Comparison of ENCODE assay signal across 20 cellular contexts in genomic region chr10:43793714-43794113, GRCh38.
A peak's percentile ranks its signal among the peaks of the same experiment; 100 is the strongest.
DNase-seq lines count a peak whose midpoint lies in the region; ATAC-seq, FAIRE-seq and TF ChIP-seq lines count a peak whose summit lies in the region.
"Had no signal": no experiment of that assay in that cellular context is flagged by ENCODE, and none has a peak within 500 bp of the region (broad histone marks: within the 10 kb centered on the region; RNA-seq: fewer than 3 reads in every experiment).

No MANE protein-coding gene starts in this region.

- no peak for FAIRE-seq in frontal cortex (lab: Jason Lieb, UNC)

- in situ Hi-C loops in astrocyte of the cerebellum (cut with HindIII; ENCODE audit: low sequenced_read_pairs), result no loop called here

- peaks cover 0 to 4% of the 10 kb centered on the region in 2 donors for H3K4me1 ChIP-seq in left lung
- no peaks in the 10 kb centered on the region for H3K4me1 ChIP-seq in CD8-positive, alpha-beta T cell (ENCODE audit: insufficient read depth, low read length)
- H3K4me1 ChIP-seq: thyroid gland had no signal

- no peaks in the 10 kb centered on the region for H3K27me3 ChIP-seq in left lung
- no peaks in the 10 kb centered on the region for H3K27me3 ChIP-seq in CD8-positive, alpha-beta T cell (ENCODE audit: insufficient read depth, low read length)
- H3K27me3 ChIP-seq: thyroid gland had no signal

- H3K9me3 ChIP-seq in left lung, result no peaks in the 10 kb centered on the region
- no peaks in the 10 kb centered on the region for H3K9me3 ChIP-seq in CD8-positive, alpha-beta T cell (ENCODE audit: low read length)
- H3K9me3 ChIP-seq: esophagus muscularis mucosa, thyroid gland had no signal

- no peak overlapping the region for H3K27ac Mint-ChIP-seq in activated CD8-positive, alpha-beta T cell treated with anti-CD3 and anti-CD28 coated beads for 36 hours
- no peak overlapping the region for H3K27ac Mint-ChIP-seq in CD8-positive, alpha-beta T cell
- H3K27ac Mint-ChIP-seq: activated T-helper 2 cell treated with anti-CD3 and anti-CD28 coated beads, Interferon-gamma antibody, Interleukin-2, Interleukin-4, amounts not matched to agents 10 μg/mL and 5 μg/mL and 100 μg/mL, durations not matched to agents 14 hours and 24 hours and 36 hours; stimulated activated naive B cell treated with anti-CD40 and anti-IgM and Interleukin-4, amounts not matched to agents 10 μg/mL and 1 μg/mL and 100 μg/mL, for 72 hours had no signal

- POLR2A ChIA-PET in activated CD8-positive, alpha-beta T cell treated with anti-CD3 and anti-CD28 coated beads for 36 hours (lab: Charles Lee), result no interaction called here
- POLR2A ChIA-PET in CD8-positive, alpha-beta T cell (lab: Charles Lee), result no interaction called here

- H3K4me1 Mint-ChIP-seq in activated CD8-positive, alpha-beta T cell treated with anti-CD3 and anti-CD28 coated beads for 36 hours (ENCODE audit: low read depth), result no peaks in the 10 kb centered on the region
- H3K4me1 Mint-ChIP-seq in CD8-positive, alpha-beta T cell (ENCODE audit: low read depth), result no peaks in the 10 kb centered on the region
- H3K4me1 Mint-ChIP-seq: stimulated activated naive B cell treated with anti-CD40 and anti-IgM and Interleukin-4, amounts not matched to agents 10 μg/mL and 1 μg/mL and 100 μg/mL, for 72 hours had no signal

- ATAC-seq in left lung (peak; percentile 36), HG03457 (IDR thresholded peaks at IDR 0.05; ENCODE audit: unreplicated experiment) (no peak)
- no peak for ATAC-seq in activated CD8-positive, alpha-beta T cell treated with anti-CD3 and anti-CD28 coated beads for 36 hours
- no peak for ATAC-seq in CD8-positive, alpha-beta T cell
- ATAC-seq: HCT116; stimulated activated naive B cell treated with anti-CD40 and anti-IgM and Interleukin-4, amounts not matched to agents 10 μg/mL and 1 μg/mL and 100 μg/mL, for 72 hours had no signal

- CTCF ChIA-PET in activated CD8-positive, alpha-beta T cell treated with anti-CD3 and anti-CD28 coated beads for 36 hours (lab: Charles Lee), result interaction anchor here (0.8 kb wide), 1 partner anchor 9 kb away, joined by 3 read pairs; no protein-coding TSS in a partner anchor
- CTCF ChIA-PET in CD8-positive, alpha-beta T cell (lab: Charles Lee), result interaction anchor here (0.7 kb wide), 1 partner anchor 10 kb away, joined by 3 read pairs; no protein-coding TSS in a partner anchor

- intact Hi-C loops in left lung (cut with DNase I), result no loop called here
- intact Hi-C loops in activated CD8-positive, alpha-beta T cell treated with anti-CD3 and anti-CD28 coated beads for 36 hours (cut with micrococcal nuclease), result no loop called here
- intact Hi-C loops in CD8-positive, alpha-beta T cell (cut with DNase I, micrococcal nuclease), result no loop called here

- no peaks in the 10 kb centered on the region for H3K9me3 Mint-ChIP-seq in activated CD8-positive, alpha-beta T cell treated with anti-CD3 and anti-CD28 coated beads for 36 hours
- H3K9me3 Mint-ChIP-seq in CD8-positive, alpha-beta T cell, result no peaks in the 10 kb centered on the region
- H3K9me3 Mint-ChIP-seq: activated T-helper 2 cell treated with anti-CD3 and anti-CD28 coated beads, Interferon-gamma antibody, Interleukin-2, Interleukin-4, amounts not matched to agents 10 μg/mL and 5 μg/mL and 100 μg/mL, durations not matched to agents 14 hours and 24 hours and 36 hours had no signal

- no peak overlapping the region for H3K4me3 Mint-ChIP-seq in activated CD8-positive, alpha-beta T cell treated with anti-CD3 and anti-CD28 coated beads for 36 hours
- no peak overlapping the region for H3K4me3 Mint-ChIP-seq in CD8-positive, alpha-beta T cell
- H3K4me3 Mint-ChIP-seq: stimulated activated naive B cell treated with anti-CD40 and anti-IgM and Interleukin-4, amounts not matched to agents 10 μg/mL and 1 μg/mL and 100 μg/mL, for 72 hours had no signal

- DNase-seq in AG08396 (ENCODE audit: low spot score) (peak; percentile 46), HS-5 (ENCODE audit: low read depth) (peak; percentile 58), astrocyte of the cerebellum (ENCODE audit: low read depth) (peak; percentile 11), left lung (no peak), frontal cortex (ENCODE audit: low spot score in 2 of 2) (no peak)
- DNase-seq in activated CD8-positive, alpha-beta T cell treated with anti-CD3 and anti-CD28 coated beads for 36 hours, result no peak
- no peak for DNase-seq in CD8-positive, alpha-beta T cell
- DNase-seq: activated CD4-positive, CD25-positive, alpha-beta regulatory T cell treated with anti-CD3 and anti-CD28 coated beads, Interleukin-2, amount 50 U/mL, for 72 hours; central memory CD4-positive, alpha-beta T cell; effector CD4-positive, alpha-beta T cell; hypothalamus; kidney glomerular epithelial cell; NCI-H774; PC-9; stimulated activated naive B cell treated with anti-CD40 and anti-IgM and Interleukin-4, amounts not matched to agents 10 μg/mL and 1 μg/mL and 100 μg/mL, for 72 hours; thyroid gland had no signal

- no peaks in the 10 kb centered on the region for H3K36me3 ChIP-seq in left lung
- no peaks in the 10 kb centered on the region for H3K36me3 ChIP-seq in CD8-positive, alpha-beta T cell (ENCODE audit: insufficient read depth, low read length)
- H3K36me3 ChIP-seq: esophagus muscularis mucosa, thyroid gland had no signal

- peaks cover 2% of the 10 kb centered on the region for H3K27me3 Mint-ChIP-seq in activated CD8-positive, alpha-beta T cell treated with anti-CD3 and anti-CD28 coated beads for 36 hours
- H3K27me3 Mint-ChIP-seq in CD8-positive, alpha-beta T cell (ENCODE audit: low read depth), result peaks cover 4% of the 10 kb centered on the region

- H3K36me3 Mint-ChIP-seq in activated CD8-positive, alpha-beta T cell treated with anti-CD3 and anti-CD28 coated beads for 36 hours (ENCODE audit: low read depth), result no peaks in the 10 kb centered on the region
- no peaks in the 10 kb centered on the region for H3K36me3 Mint-ChIP-seq in CD8-positive, alpha-beta T cell
- H3K36me3 Mint-ChIP-seq: stimulated activated naive B cell treated with anti-CD40 and anti-IgM and Interleukin-4, amounts not matched to agents 10 μg/mL and 1 μg/mL and 100 μg/mL, for 72 hours had no signal

- no peak for TF ChIP-seq CTCF in astrocyte of the cerebellum (IDR thresholded peaks at IDR 0.05; ENCODE audit: low read depth, low read length, missing control alignments)
- TF ChIP-seq CTCF in left lung (IDR thresholded peaks at IDR 0.05), result no peak
- TF ChIP-seq CTCF in activated CD8-positive, alpha-beta T cell treated with anti-CD3 and anti-CD28 coated beads for 36 hours (IDR thresholded peaks at IDR 0.05), result no peak
- no peak for TF ChIP-seq CTCF in CD8-positive, alpha-beta T cell (IDR thresholded peaks at IDR 0.05)

- H3K4me3 ChIP-seq in astrocyte of the cerebellum (ENCODE audit: low read depth, low read length) (no peak overlapping the region), left lung (no peak overlapping the region)
- H3K4me3 ChIP-seq in CD8-positive, alpha-beta T cell (ENCODE audit: low read depth, low read length), result no peak overlapping the region
- H3K4me3 ChIP-seq: esophagus muscularis mucosa, PC-9, thyroid gland had no signal

- H3K27ac ChIP-seq in left lung, result no peak overlapping the region
- H3K27ac ChIP-seq in CD8-positive, alpha-beta T cell (ENCODE audit: low read depth, low read length), result no peak overlapping the region
- H3K27ac ChIP-seq: esophagus muscularis mucosa, PC-9, thyroid gland had no signal

Comparison
In these comparisons a context has a peak if more than half of its experiments do, and no peak if none do; other contexts are left out.
1. DNase-seq: peak in AG08396 (single experiment), HS-5 (single experiment) and astrocyte of the cerebellum (single experiment); none in left lung (0 of 2), activated CD8-positive, alpha-beta T cell treated with anti-CD3 and anti-CD28 coated beads for 36 hours (single experiment), CD8-positive, alpha-beta T cell (0 of 7) and frontal cortex (0 of 2).